ENCODE assay signal across 8 cellular contexts in genomic region chr1:246725191-246725590, GRCh38. TPM values are rescaled to one million over a fixed set of nuclear protein-coding genes. Genes with fewer than 3 reads are reported as not detected.
DNase-seq lines count a peak whose midpoint lies in the region; ATAC-seq and TF ChIP-seq lines count a peak whose summit lies in the region.

No MANE protein-coding gene starts in this region.

- peaks cover 8% of the 10 kb centered on the region for H3K4me1 Mint-ChIP-seq in activated CD4-positive, alpha-beta T cell treated with anti-CD3 and anti-CD28 coated beads for 36 hours
- H3K4me1 Mint-ChIP-seq in activated CD8-positive, alpha-beta T cell treated with anti-CD3 and anti-CD28 coated beads, Interleukin-2, amount 10 ng/mL, durations not matched to agents 7 days and 5 days (ENCODE audit: low read depth) = peaks cover 16% of the 10 kb centered on the region

- no peak for TF ChIP-seq CTCF in suprapubic skin (IDR thresholded peaks at IDR 0.05)

- TF ChIP-seq EP300 in suprapubic skin (IDR thresholded peaks at IDR 0.05) = no peak

- no peaks in the 10 kb centered on the region for H3K27me3 Mint-ChIP-seq in activated CD4-positive, alpha-beta T cell treated with anti-CD3 and anti-CD28 coated beads for 36 hours
- H3K27me3 Mint-ChIP-seq in activated CD8-positive, alpha-beta T cell treated with anti-CD3 and anti-CD28 coated beads, Interleukin-2, amount 10 ng/mL, durations not matched to agents 7 days and 5 days (ENCODE audit: low read depth) = no peaks in the 10 kb centered on the region

- H3K27ac ChIP-seq in layer of hippocampus (ENCODE audit: low read depth, low read length) = peak overlapping the region; percentile 75
- H3K27ac ChIP-seq in suprapubic skin = no peak overlapping the region

- CTCF ChIA-PET in activated CD4-positive, alpha-beta T cell treated with anti-CD3 and anti-CD28 coated beads for 36 hours (lab: Charles Lee) = interaction anchor here (1.2 kb wide), 1 partner anchor 228 kb away, joined by 3 read pairs; no protein-coding TSS in a partner anchor
- CTCF ChIA-PET in activated CD8-positive, alpha-beta T cell treated with anti-CD3 and anti-CD28 coated beads, Interleukin-2, amount 10 ng/mL, durations not matched to agents 7 days and 5 days (lab: Charles Lee) = interaction anchor here (1.0 to 1.5 kb wide), 2 partner anchors 31 to 36 kb away, joined by 3 read pairs; no protein-coding TSS in a partner anchor

- ATAC-seq in activated CD4-positive, alpha-beta T cell treated with anti-CD3 and anti-CD28 coated beads for 36 hours = no peak
- ATAC-seq in activated CD8-positive, alpha-beta T cell treated with anti-CD3 and anti-CD28 coated beads, Interleukin-2, amount 10 ng/mL, durations not matched to agents 7 days and 5 days = no peak
- ATAC-seq in GM19324 (IDR thresholded peaks at IDR 0.05; ENCODE audit: low FRiP score, unreplicated experiment) = no peak

- peak overlapping the region; percentile 83 for H3K4me3 Mint-ChIP-seq in activated CD4-positive, alpha-beta T cell treated with anti-CD3 and anti-CD28 coated beads for 36 hours
- H3K4me3 Mint-ChIP-seq in activated CD8-positive, alpha-beta T cell treated with anti-CD3 and anti-CD28 coated beads, Interleukin-2, amount 10 ng/mL, durations not matched to agents 7 days and 5 days = peak overlapping the region; percentile 84

- no peak for DNase-seq in activated CD4-positive, alpha-beta T cell treated with anti-CD3 and anti-CD28 coated beads for 36 hours
- DNase-seq in activated CD4-positive, alpha-beta T cell treated with anti-CD3 and anti-CD28 coated beads for 48 hours = no peak
- no peak for DNase-seq in activated CD8-positive, alpha-beta T cell treated with anti-CD3 and anti-CD28 coated beads, Interleukin-2, amount 10 ng/mL, durations not matched to agents 7 days and 5 days
- DNase-seq in suprapubic skin (ENCODE audit: low spot score in 2 of 2) (no peak), NOMO-1 (lab: John Stamatoyannopoulos, UW; ENCODE audit: unreplicated experiment in 2 of 2) (no peak)
- no peak for DNase-seq in stimulated activated CD4-positive, alpha-beta T cell treated with anti-CD3 and anti-CD28 coated beads, Interleukin-4, amount 100 ng/mL, for 1 hour

- H3K9me3 Mint-ChIP-seq in activated CD4-positive, alpha-beta T cell treated with anti-CD3 and anti-CD28 coated beads for 36 hours (ENCODE audit: low read depth) = peaks cover 27% of the 10 kb centered on the region
- peaks cover 20% of the 10 kb centered on the region for H3K9me3 Mint-ChIP-seq in activated CD8-positive, alpha-beta T cell treated with anti-CD3 and anti-CD28 coated beads, Interleukin-2, amount 10 ng/mL, durations not matched to agents 7 days and 5 days (ENCODE audit: insufficient read depth)

- H3K36me3 Mint-ChIP-seq in activated CD4-positive, alpha-beta T cell treated with anti-CD3 and anti-CD28 coated beads for 36 hours (ENCODE audit: low read depth) = peaks cover 40% of the 10 kb centered on the region
- peaks cover 37% of the 10 kb centered on the region for H3K36me3 Mint-ChIP-seq in activated CD8-positive, alpha-beta T cell treated with anti-CD3 and anti-CD28 coated beads, Interleukin-2, amount 10 ng/mL, durations not matched to agents 7 days and 5 days (ENCODE audit: low read depth)

- H3K27ac Mint-ChIP-seq in activated CD4-positive, alpha-beta T cell treated with anti-CD3 and anti-CD28 coated beads for 36 hours = peak overlapping the region; percentile 84
- peak overlapping the region; percentile 81 for H3K27ac Mint-ChIP-seq in activated CD8-positive, alpha-beta T cell treated with anti-CD3 and anti-CD28 coated beads, Interleukin-2, amount 10 ng/mL, durations not matched to agents 7 days and 5 days

- no peak for TF ChIP-seq POLR2A in suprapubic skin (IDR thresholded peaks at IDR 0.05)

- H3K36me3 ChIP-seq in suprapubic skin = peaks cover 20% of the 10 kb centered on the region

- 55% methylated on average over 9 of the region's 9 CpGs for WGBS in suprapubic skin

- POLR2A ChIA-PET in activated CD4-positive, alpha-beta T cell treated with anti-CD3 and anti-CD28 coated beads for 36 hours (lab: Charles Lee) = interaction anchor here (0.7 to 0.9 kb wide), 2 partner anchors 41 to 211 kb away, joined by 3 to 5 read pairs; no protein-coding TSS in a partner anchor
- POLR2A ChIA-PET in activated CD8-positive, alpha-beta T cell treated with anti-CD3 and anti-CD28 coated beads, Interleukin-2, amount 10 ng/mL, durations not matched to agents 7 days and 5 days (lab: Charles Lee) = interaction anchor here (1.1 to 2.1 kb wide), 2 partner anchors 9 to 207 kb away, joined by 3 to 7 read pairs; partner anchors contain the start of gene AHCTF1

- H3K27me3 ChIP-seq in layer of hippocampus (ENCODE audit: control insufficient read depth, insufficient read depth, low read length) (no peaks in the 10 kb centered on the region), suprapubic skin (no peaks in the 10 kb centered on the region)

- intact Hi-C loops in activated CD4-positive, alpha-beta T cell treated with anti-CD3 and anti-CD28 coated beads for 36 hours (cut with DNase I, micrococcal nuclease) = loop anchor here in 1 of 2 experiments (2.0 kb wide), 2 partner anchors 206 to 486 kb away; partner anchors contain the start of gene AHCTF1

- H3K4me3 ChIP-seq in suprapubic skin = peak overlapping the region; percentile 89

- H3K9me3 ChIP-seq in suprapubic skin = no peaks in the 10 kb centered on the region

- H3K4me1 ChIP-seq in suprapubic skin = peaks cover 10% of the 10 kb centered on the region

RNA-seq across cellular contexts. Expression of gene SCCPDH, which starts 1.0 kb away (rescaled TPM):
- total RNA-seq in activated CD4-positive, alpha-beta T cell treated with anti-CD3 and anti-CD28 coated beads for 36 hours = 10 to 100 TPM; 17.1 to 28.6 TPM
- total RNA-seq in activated CD8-positive, alpha-beta T cell treated with anti-CD3 and anti-CD28 coated beads, Interleukin-2, amount 10 ng/mL, durations not matched to agents 7 days and 5 days = 10 to 100 TPM; 18.5 to 19.6 TPM
- 10 to 100 TPM in 2 of 4 donors, 1 to 10 TPM in 2; 4.0 to 11.2 (median 10.0) TPM for total RNA-seq in suprapubic skin
